ENCODE assay signal across 30 cellular contexts in the genomic region with DNA sequence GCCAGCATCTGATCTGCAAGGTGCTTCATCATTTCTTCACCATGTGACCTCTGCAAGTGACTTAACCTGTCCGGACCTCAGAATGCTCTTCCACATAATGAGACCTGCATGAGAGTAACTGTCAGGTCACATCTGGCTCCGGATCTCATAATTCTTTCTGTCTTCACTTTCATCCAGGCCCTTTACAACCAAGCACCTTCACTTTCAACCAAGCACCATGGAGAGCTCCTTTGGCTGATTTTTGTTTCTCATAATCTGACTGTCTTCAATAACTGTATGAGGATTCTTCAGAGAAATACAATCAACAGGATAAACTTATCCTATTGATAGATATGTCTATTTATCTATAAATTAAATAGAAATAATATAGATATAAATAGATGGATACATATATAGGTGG.
"Had no signal": no experiment of that assay in that cellular context is flagged by ENCODE, and none has a peak within 500 bp of the region (broad histone marks: within the 10 kb centered on the region; RNA-seq: fewer than 3 reads in every experiment).

No MANE protein-coding gene starts in this region.

- H3K4me2 ChIP-seq: smooth muscle cell had no signal

- H3K36me3 Mint-ChIP-seq: activated naive CD4-positive, alpha-beta T cell treated with anti-CD3 and anti-CD28 coated beads, Interleukin-2, amount 10 ng/mL, durations not matched to agents 7 days and 5 days; activated naive CD8-positive, alpha-beta T cell treated with anti-CD3 and anti-CD28 coated beads, Interleukin-2, amount 10 ng/mL, durations not matched to agents 7 days and 5 days; immature natural killer cell; natural killer cell treated with Interleukin-12 subunit alpha and Interleukin-12 subunit beta and Interleukin-15 and Interleukin-18, amount 100 ng/mL, for 72 hours; stimulated activated memory B cell treated with anti-CD40 and anti-IgM and Interleukin-4, amounts not matched to agents 10 μg/mL and 1 μg/mL and 100 μg/mL, for 72 hours had no signal

- H3K4me1 Mint-ChIP-seq: activated naive CD4-positive, alpha-beta T cell treated with anti-CD3 and anti-CD28 coated beads, Interleukin-2, amount 10 ng/mL, durations not matched to agents 7 days and 5 days; activated naive CD8-positive, alpha-beta T cell treated with anti-CD3 and anti-CD28 coated beads, Interleukin-2, amount 10 ng/mL, durations not matched to agents 7 days and 5 days; immature natural killer cell; stimulated activated memory B cell treated with anti-CD40 and anti-IgM and Interleukin-4, amounts not matched to agents 10 μg/mL and 1 μg/mL and 100 μg/mL, for 72 hours had no signal

- H3K9me3 Mint-ChIP-seq: activated naive CD4-positive, alpha-beta T cell treated with anti-CD3 and anti-CD28 coated beads, Interleukin-2, amount 10 ng/mL, durations not matched to agents 7 days and 5 days; activated T-helper 1 cell treated with anti-CD3 and anti-CD28 coated beads, Interleukin-12 subunit alpha, Interleukin-12 subunit beta, Interleukin-2, Interleukin-4 antibody, amounts not matched to agents 30 ng/mL and 10 ng/mL and 1 ng/mL, durations not matched to agents 14 hours and 24 hours and 36 hours; stimulated activated memory B cell treated with anti-CD40 and anti-IgM and Interleukin-4, amounts not matched to agents 10 μg/mL and 1 μg/mL and 100 μg/mL, for 72 hours had no signal

- ATAC-seq: esophagus mucosa; heart left ventricle; left lobe of liver; lower lobe of right lung; mucosa of descending colon; natural killer cell treated with Interleukin-12 subunit alpha and Interleukin-12 subunit beta and Interleukin-15 and Interleukin-18, amount 100 ng/mL, for 72 hours; stimulated activated memory B cell treated with anti-CD40 and anti-IgM and Interleukin-4, amounts not matched to agents 10 μg/mL and 1 μg/mL and 100 μg/mL, for 72 hours had no signal

- H3K4me1 ChIP-seq: ascending aorta, heart left ventricle, lower lobe of right lung, prostate gland, sigmoid colon, thyroid gland, upper lobe of left lung had no signal

- H3K4me3 Mint-ChIP-seq: activated naive CD4-positive, alpha-beta T cell treated with anti-CD3 and anti-CD28 coated beads, Interleukin-2, amount 10 ng/mL, durations not matched to agents 7 days and 5 days; activated naive CD8-positive, alpha-beta T cell treated with anti-CD3 and anti-CD28 coated beads, Interleukin-2, amount 10 ng/mL, durations not matched to agents 7 days and 5 days; activated T-helper 1 cell treated with anti-CD3 and anti-CD28 coated beads, Interleukin-12 subunit alpha, Interleukin-12 subunit beta, Interleukin-2, Interleukin-4 antibody, amounts not matched to agents 30 ng/mL and 10 ng/mL and 1 ng/mL, durations not matched to agents 14 hours and 24 hours and 36 hours; immature natural killer cell; natural killer cell treated with Interleukin-12 subunit alpha and Interleukin-12 subunit beta and Interleukin-15 and Interleukin-18, amount 100 ng/mL, for 72 hours; stimulated activated memory B cell treated with anti-CD40 and anti-IgM and Interleukin-4, amounts not matched to agents 10 μg/mL and 1 μg/mL and 100 μg/mL, for 72 hours had no signal

- FAIRE-seq: TTC549 had no signal

- H3K4me3 ChIP-seq: ascending aorta, heart left ventricle, lower lobe of right lung, mucosa of descending colon, prostate gland, sigmoid colon, smooth muscle cell, stomach, thyroid gland, upper lobe of left lung had no signal

- DNase-seq: activated CD4-positive, alpha-beta T cell treated with anti-CD3 and anti-CD28 coated beads for 4 hours; activated CD4-positive, alpha-beta T cell treated with anti-CD3 and anti-CD28 coated beads, Interleukin-2, amount 50 U/mL, for 4 hours; activated effector memory CD4-positive, alpha-beta T cell treated with anti-CD3 and anti-CD28 coated beads, Interleukin-2, amount 50 U/mL, for 16 hours; activated naive CD4-positive, alpha-beta T cell treated with anti-CD3 and anti-CD28 coated beads, Interleukin-2, amount 10 ng/mL, durations not matched to agents 7 days and 5 days; activated naive CD8-positive, alpha-beta T cell treated with anti-CD3 and anti-CD28 coated beads, Interleukin-2, amount 10 ng/mL, durations not matched to agents 7 days and 5 days; central memory CD4-positive, alpha-beta T cell; foreskin fibroblast; heart left ventricle; hypothalamus; immature natural killer cell; lower lobe of right lung; mucosa of descending colon; retina; sigmoid colon; stimulated activated CD4-positive, alpha-beta T cell treated with anti-CD3 and anti-CD28 coated beads, Interleukin-1b, Interleukin-23, amount 100 ng/mL, for 48 hours; stimulated activated CD4-positive, alpha-beta T cell treated with anti-CD3 and anti-CD28 coated beads, Interleukin-4, amount 100 ng/mL, for 4 hours; stimulated activated CD8-positive, alpha-beta memory T cell treated with anti-CD3 and anti-CD28 coated beads, Interleukin-4, amount 100 ng/mL, for 48 hours; stomach; thyroid gland; upper lobe of left lung had no signal

- H3K36me3 ChIP-seq: ascending aorta, heart left ventricle, lower lobe of right lung, prostate gland, sigmoid colon, stomach, thyroid gland, upper lobe of left lung had no signal

- H3K27me3 Mint-ChIP-seq: activated naive CD4-positive, alpha-beta T cell treated with anti-CD3 and anti-CD28 coated beads, Interleukin-2, amount 10 ng/mL, durations not matched to agents 7 days and 5 days; activated naive CD8-positive, alpha-beta T cell treated with anti-CD3 and anti-CD28 coated beads, Interleukin-2, amount 10 ng/mL, durations not matched to agents 7 days and 5 days; natural killer cell treated with Interleukin-12 subunit alpha and Interleukin-12 subunit beta and Interleukin-15 and Interleukin-18, amount 100 ng/mL, for 72 hours; stimulated activated memory B cell treated with anti-CD40 and anti-IgM and Interleukin-4, amounts not matched to agents 10 μg/mL and 1 μg/mL and 100 μg/mL, for 72 hours had no signal

- H3K27me3 ChIP-seq: ascending aorta, heart left ventricle, sigmoid colon, stomach, thyroid gland, upper lobe of left lung had no signal

- H3K27ac ChIP-seq: ascending aorta, heart left ventricle, lower lobe of right lung, prostate gland, sigmoid colon, stomach, thyroid gland, upper lobe of left lung, VCaP had no signal

- H3K27ac Mint-ChIP-seq: activated naive CD4-positive, alpha-beta T cell treated with anti-CD3 and anti-CD28 coated beads, Interleukin-2, amount 10 ng/mL, durations not matched to agents 7 days and 5 days; activated naive CD8-positive, alpha-beta T cell treated with anti-CD3 and anti-CD28 coated beads, Interleukin-2, amount 10 ng/mL, durations not matched to agents 7 days and 5 days; activated T-helper 1 cell treated with anti-CD3 and anti-CD28 coated beads, Interleukin-12 subunit alpha, Interleukin-12 subunit beta, Interleukin-2, Interleukin-4 antibody, amounts not matched to agents 30 ng/mL and 10 ng/mL and 1 ng/mL, durations not matched to agents 14 hours and 24 hours and 36 hours; immature natural killer cell; natural killer cell treated with Interleukin-12 subunit alpha and Interleukin-12 subunit beta and Interleukin-15 and Interleukin-18, amount 100 ng/mL, for 72 hours; stimulated activated memory B cell treated with anti-CD40 and anti-IgM and Interleukin-4, amounts not matched to agents 10 μg/mL and 1 μg/mL and 100 μg/mL, for 72 hours had no signal

- H3K9me3 ChIP-seq: ascending aorta, heart left ventricle, lower lobe of right lung, mucosa of descending colon, prostate gland, sigmoid colon, stomach, thyroid gland, upper lobe of left lung had no signal
